Comparison of ENCODE assay signal across 1 cellular context in the genomic region with DNA sequence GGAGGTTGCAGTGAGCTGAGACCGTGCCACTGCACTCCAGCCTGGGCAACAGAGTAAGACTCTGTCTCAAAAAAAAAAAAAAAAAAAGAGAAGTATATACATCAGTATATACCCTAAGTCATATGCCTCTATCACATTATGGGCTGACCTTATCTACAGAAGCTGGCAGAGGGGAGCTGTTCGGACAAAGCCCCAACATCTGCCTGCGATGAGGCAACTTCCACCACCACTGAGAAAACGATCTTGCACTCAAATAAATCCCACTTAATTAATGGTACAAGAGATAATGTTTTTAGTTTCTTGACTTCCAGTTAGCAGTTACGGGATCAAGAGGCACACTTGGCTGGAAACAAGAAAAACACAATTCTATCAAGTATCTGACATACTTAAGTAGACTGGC.
TF ChIP-seq lines count a peak whose summit lies in the region.

No MANE protein-coding gene starts in this region.

TF ChIP-seq in K562, 482 proteins besides CTCF, POLR2A, EP300 and RAD21:
- TF ChIP-seq NCOA6 (IDR thresholded peaks at IDR 0.05) (no peak), COPS2 (conservative IDR thresholded peaks at IDR 0.05) (no peak), CHCHD3 (CRISPR knock-in tag; IDR thresholded peaks at IDR 0.05) (no peak), ZSCAN29 (IDR thresholded peaks at IDR 0.05) (no peak), NFXL1 (CRISPR knock-in tag; IDR thresholded peaks at IDR 0.05) (no peak), CREBBP (IDR thresholded peaks at IDR 0.05; ENCODE audit: low read depth, low read length) (no peak), SMARCC2 (IDR thresholded peaks at IDR 0.05; ENCODE audit: low read depth) (no peak), ILK (tag; IDR thresholded peaks at IDR 0.05; ENCODE audit: borderline replicate concordance, low read depth) (no peak), RHOXF2B (CRISPR knock-in tag; conservative IDR thresholded peaks at IDR 0.05) (no peak), CEBPB (tag; IDR thresholded peaks at IDR 0.05) (no peak), GTF2E2 (tag; IDR thresholded peaks at IDR 0.05) (no peak), EGR1 (conservative IDR thresholded peaks at IDR 0.05) (no peak), HCFC1 (IDR thresholded peaks at IDR 0.05; ENCODE audit: low read depth, low read length) (no peak), ZNF444 (CRISPR knock-in tag; IDR thresholded peaks at IDR 0.05) (no peak), NBN (IDR thresholded peaks at IDR 0.05; ENCODE audit: low read depth) (no peak)
- TF ChIP-seq, protein P1, sequence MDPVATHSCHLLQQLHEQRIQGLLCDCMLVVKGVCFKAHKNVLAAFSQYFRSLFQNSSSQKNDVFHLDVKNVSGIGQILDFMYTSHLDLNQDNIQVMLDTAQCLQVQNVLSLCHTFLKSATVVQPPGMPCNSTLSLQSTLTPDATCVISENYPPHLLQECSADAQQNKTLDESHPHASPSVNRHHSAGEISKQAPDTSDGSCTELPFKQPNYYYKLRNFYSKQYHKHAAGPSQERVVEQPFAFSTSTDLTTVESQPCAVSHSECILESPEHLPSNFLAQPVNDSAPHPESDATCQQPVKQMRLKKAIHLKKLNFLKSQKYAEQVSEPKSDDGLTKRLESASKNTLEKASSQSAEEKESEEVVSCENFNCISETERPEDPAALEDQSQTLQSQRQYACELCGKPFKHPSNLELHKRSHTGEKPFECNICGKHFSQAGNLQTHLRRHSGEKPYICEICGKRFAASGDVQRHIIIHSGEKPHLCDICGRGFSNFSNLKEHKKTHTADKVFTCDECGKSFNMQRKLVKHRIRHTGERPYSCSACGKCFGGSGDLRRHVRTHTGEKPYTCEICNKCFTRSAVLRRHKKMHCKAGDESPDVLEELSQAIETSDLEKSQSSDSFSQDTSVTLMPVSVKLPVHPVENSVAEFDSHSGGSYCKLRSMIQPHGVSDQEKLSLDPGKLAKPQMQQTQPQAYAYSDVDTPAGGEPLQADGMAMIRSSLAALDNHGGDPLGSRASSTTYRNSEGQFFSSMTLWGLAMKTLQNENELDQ (CRISPR knock-in tag; IDR thresholded peaks at IDR 0.05; ENCODE audit: borderline replicate concordance), result no peak
- TF ChIP-seq, protein P2, sequence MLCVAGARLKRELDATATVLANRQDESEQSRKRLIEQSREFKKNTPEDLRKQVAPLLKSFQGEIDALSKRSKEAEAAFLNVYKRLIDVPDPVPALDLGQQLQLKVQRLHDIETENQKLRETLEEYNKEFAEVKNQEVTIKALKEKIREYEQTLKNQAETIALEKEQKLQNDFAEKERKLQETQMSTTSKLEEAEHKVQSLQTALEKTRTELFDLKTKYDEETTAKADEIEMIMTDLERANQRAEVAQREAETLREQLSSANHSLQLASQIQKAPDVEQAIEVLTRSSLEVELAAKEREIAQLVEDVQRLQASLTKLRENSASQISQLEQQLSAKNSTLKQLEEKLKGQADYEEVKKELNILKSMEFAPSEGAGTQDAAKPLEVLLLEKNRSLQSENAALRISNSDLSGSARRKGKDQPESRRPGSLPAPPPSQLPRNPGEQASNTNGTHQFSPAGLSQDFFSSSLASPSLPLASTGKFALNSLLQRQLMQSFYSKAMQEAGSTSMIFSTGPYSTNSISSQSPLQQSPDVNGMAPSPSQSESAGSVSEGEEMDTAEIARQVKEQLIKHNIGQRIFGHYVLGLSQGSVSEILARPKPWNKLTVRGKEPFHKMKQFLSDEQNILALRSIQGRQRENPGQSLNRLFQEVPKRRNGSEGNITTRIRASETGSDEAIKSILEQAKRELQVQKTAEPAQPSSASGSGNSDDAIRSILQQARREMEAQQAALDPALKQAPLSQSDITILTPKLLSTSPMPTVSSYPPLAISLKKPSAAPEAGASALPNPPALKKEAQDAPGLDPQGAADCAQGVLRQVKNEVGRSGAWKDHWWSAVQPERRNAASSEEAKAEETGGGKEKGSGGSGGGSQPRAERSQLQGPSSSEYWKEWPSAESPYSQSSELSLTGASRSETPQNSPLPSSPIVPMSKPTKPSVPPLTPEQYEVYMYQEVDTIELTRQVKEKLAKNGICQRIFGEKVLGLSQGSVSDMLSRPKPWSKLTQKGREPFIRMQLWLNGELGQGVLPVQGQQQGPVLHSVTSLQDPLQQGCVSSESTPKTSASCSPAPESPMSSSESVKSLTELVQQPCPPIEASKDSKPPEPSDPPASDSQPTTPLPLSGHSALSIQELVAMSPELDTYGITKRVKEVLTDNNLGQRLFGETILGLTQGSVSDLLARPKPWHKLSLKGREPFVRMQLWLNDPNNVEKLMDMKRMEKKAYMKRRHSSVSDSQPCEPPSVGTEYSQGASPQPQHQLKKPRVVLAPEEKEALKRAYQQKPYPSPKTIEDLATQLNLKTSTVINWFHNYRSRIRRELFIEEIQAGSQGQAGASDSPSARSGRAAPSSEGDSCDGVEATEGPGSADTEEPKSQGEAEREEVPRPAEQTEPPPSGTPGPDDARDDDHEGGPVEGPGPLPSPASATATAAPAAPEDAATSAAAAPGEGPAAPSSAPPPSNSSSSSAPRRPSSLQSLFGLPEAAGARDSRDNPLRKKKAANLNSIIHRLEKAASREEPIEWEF (CRISPR knock-in tag; IDR thresholded peaks at IDR 0.05), result no peak
